ENCODE assay signal across 7 cellular contexts in the genomic region with DNA sequence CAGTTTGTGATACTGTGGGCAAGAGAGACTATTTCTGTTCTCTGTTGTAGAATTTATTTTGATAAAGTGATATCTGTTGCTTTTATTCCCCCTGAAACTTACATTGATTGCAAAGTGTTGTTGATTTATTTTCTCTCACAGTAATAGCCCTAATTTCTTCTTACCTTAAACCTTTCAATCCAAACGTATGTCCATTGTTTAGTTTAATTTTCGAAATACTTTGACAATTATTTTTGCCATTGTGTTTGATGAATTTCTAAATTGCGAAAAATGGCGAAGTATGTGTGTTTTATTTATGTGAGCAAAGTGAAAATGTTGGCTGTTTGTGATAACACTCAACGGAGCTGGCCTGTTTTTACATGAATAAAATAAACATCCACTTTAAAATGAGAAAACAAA. TPM values are rescaled to one million over a fixed set of nuclear protein-coding genes. Genes with fewer than 3 reads are reported as not detected.
A peak's percentile ranks its signal among the peaks of the same experiment; 100 is the strongest.
DNase-seq lines count a peak whose midpoint lies in the region; ATAC-seq and TF ChIP-seq lines count a peak whose summit lies in the region.
"Had no signal": no experiment of that assay in that cellular context is flagged by ENCODE, and none has a peak within 500 bp of the region (broad histone marks: within the 10 kb centered on the region; RNA-seq: fewer than 3 reads in every experiment).

No MANE protein-coding gene starts in this region.

- no peak for ATAC-seq in GM18867 (IDR thresholded peaks at IDR 0.05; ENCODE audit: unreplicated experiment)

- WGBS in thyroid gland, 2 donors: 14 to 17% methylated on average over 5 of the region's 5 CpGs

- peak overlapping the region; percentile 76 to 86 (median 76) for H3K27ac ChIP-seq in thyroid gland

- H3K4me1 ChIP-seq in NT2/D1 (ENCODE audit: insufficient read depth, insufficient read length) (no peaks in the 10 kb centered on the region), thyroid gland (peaks cover 8 to 11% of the 10 kb centered on the region in 2 donors)

- no peaks in the 10 kb centered on the region for H3K9me3 ChIP-seq in NT2/D1 (ENCODE audit: insufficient read depth, low read length)
- H3K9me3 ChIP-seq in thyroid gland: no peaks in the 10 kb centered on the region

- H3K4me3 ChIP-seq in NT2/D1 (ENCODE audit: insufficient read length, low read depth) (peak overlapping the region; percentile 70), foreskin fibroblast (ENCODE audit: low read depth in 1 of 2, low read length in 2 of 2) (peak overlapping the region; percentile 71 to 74), thyroid gland (replicated peaks in 1 of 3) (peak overlapping the region; percentile 45 to 98 (median 64))

- no peak for TF ChIP-seq POLR2A in thyroid gland (IDR thresholded peaks at IDR 0.05)

- H3K36me3 ChIP-seq in NT2/D1 (ENCODE audit: insufficient read depth, insufficient read length, low read length): peaks cover 3% of the 10 kb centered on the region
- no peaks in the 10 kb centered on the region for H3K36me3 ChIP-seq in thyroid gland

- intact Hi-C loops in thyroid gland (cut with DNase I): loop anchor here (10.0 kb wide), 1 partner anchor 88 kb away; no protein-coding TSS in a partner anchor

- peak overlapping the region; percentile 80 for H3K9ac ChIP-seq in NT2/D1 (ENCODE audit: insufficient read length, low read depth)

- H3K27me3 ChIP-seq in NT2/D1 (ENCODE audit: insufficient read depth, insufficient read length): no peaks in the 10 kb centered on the region
- H3K27me3 ChIP-seq in thyroid gland: no peaks in the 10 kb centered on the region

- TF ChIP-seq CTCF in foreskin fibroblast (IDR thresholded peaks at IDR 0.05; ENCODE audit: low read depth, low read length): no peak
- no peak for TF ChIP-seq CTCF in thyroid gland (IDR thresholded peaks at IDR 0.05)

- DNase-seq in NT2/D1 (ENCODE audit: low read depth, low spot score) (no peak), foreskin fibroblast (no peak), thyroid gland (no peak), GM19240 (ENCODE audit: insufficient read length, low spot score) (no peak)
- DNase-seq in activated T-cell treated with anti-CD3 and anti-CD28 coated beads, Interleukin-2, amount 50 U/mL, for 48 hours: no peak

RNA-seq across cellular contexts. Expression of gene ZSCAN26, which starts 0.4 kb away (rescaled TPM):
- total RNA-seq in thyroid gland: 10 to 100 TPM; 20.9 to 41.2 (median 36.2) TPM

RNA-seq across cellular contexts. Expression of gene NKAPL, which starts 7.5 kb away (rescaled TPM):
- total RNA-seq in thyroid gland: under 1 TPM in 3 of 4 donors, not detected in 1; 0.67 to 0.68 (median 0.67) TPM
- total RNA-seq: activated CD4-positive, alpha-beta T cell treated with anti-CD3 and anti-CD28 coated beads, Interleukin-2, amount 10 ng/mL, durations not matched to agents 24 days and 14 days had no signal

RNA-seq across cellular contexts. Expression of gene ZKSCAN4, which starts 14.5 kb away (rescaled TPM):
- total RNA-seq in thyroid gland: 1 to 10 TPM; 4.4 to 5.9 (median 5.2) TPM

RNA-seq across cellular contexts. Expression of gene PGBD1, which starts 14.8 kb away (rescaled TPM):
- 1 to 10 TPM; 1.4 to 5.4 (median 4.1) TPM for total RNA-seq in thyroid gland

RNA-seq across cellular contexts. Expression of gene ZSCAN9, which starts 41.5 kb away (rescaled TPM):
- total RNA-seq in thyroid gland: 10 to 100 TPM; 13.0 to 18.7 (median 14.8) TPM
